In the genomic region with DNA sequence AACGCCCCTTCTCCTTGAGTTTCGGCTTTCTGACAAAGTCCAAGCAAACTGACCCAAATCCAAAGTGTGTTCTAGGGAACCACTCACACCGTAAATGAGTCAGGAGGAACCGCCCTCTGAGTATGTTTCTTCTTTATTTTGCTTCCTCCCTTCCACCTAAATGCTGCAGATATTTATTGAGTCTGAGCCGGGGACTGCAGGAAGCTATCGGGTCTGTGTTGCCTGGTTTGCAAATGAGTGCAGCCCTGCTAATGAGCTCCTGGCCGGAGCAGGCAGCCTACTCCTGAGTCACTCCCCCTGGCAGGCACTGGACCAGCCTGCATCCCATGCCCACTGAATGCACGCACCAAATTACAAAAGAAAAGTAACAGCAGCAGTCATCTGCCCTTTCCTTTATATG, we compare ENCODE assay signal across 12 cellular contexts.
DNase-seq lines count a peak whose midpoint lies in the region; ATAC-seq and TF ChIP-seq lines count a peak whose summit lies in the region.
"Had no signal": no experiment of that assay in that cellular context is flagged by ENCODE, and none has a peak within 500 bp of the region (broad histone marks: within the 10 kb centered on the region; RNA-seq: fewer than 3 reads in every experiment).

No MANE protein-coding gene starts in this region.

- H3K36me3 ChIP-seq in WERI-Rb-1 = no peaks in the 10 kb centered on the region
- H3K36me3 ChIP-seq in iPS-20b (ENCODE audit: insufficient read depth, low read depth, low read length) = no peaks in the 10 kb centered on the region
- H3K36me3 ChIP-seq: colonic mucosa had no signal

- intact Hi-C loops in sciatic nerve (cut with DNase I) = no loop called here

- H3K36me3 Mint-ChIP-seq in H9 (ENCODE audit: insufficient read depth in 1 of 3, low read depth in 3 of 3) = no peaks in the 10 kb centered on the region; a peak in 2 of 7 replicates
- H3K36me3 Mint-ChIP-seq in activated T-cell treated with anti-CD3 and anti-CD28 coated beads, Interleukin-2, amount 50 U/mL, for 72 hours (ENCODE audit: insufficient read depth in 2 of 2) = no peaks in the 10 kb centered on the region

- H3K4me2 ChIP-seq in H9 (ENCODE audit: insufficient read depth, insufficient read length, low read length) = no peak overlapping the region

- H3K79me2 ChIP-seq in H9 (ENCODE audit: insufficient read depth, low read length) = no peaks in the 10 kb centered on the region; the same call in 1 of the 2 replicates

- no peak overlapping the region for H2BK120ac ChIP-seq in H9 (ENCODE audit: low read depth, low read length, poor library complexity, severe bottlenecking)

- no peak overlapping the region for H3K14ac ChIP-seq in H9 (ENCODE audit: insufficient read depth, low read length)

- H3T11ph ChIP-seq in H9 (ENCODE audit: low read length) = no peak overlapping the region

- no peaks in the 10 kb centered on the region for H4K20me1 ChIP-seq in H9 (ENCODE audit: control insufficient read depth, insufficient read depth, insufficient read length)

- no peak overlapping the region for H2BK5ac ChIP-seq in H9 (ENCODE audit: insufficient read length, low read length)

- no peak overlapping the region for H3K4ac ChIP-seq in H9 (ENCODE audit: low read depth, low read length)

- H3K4me1 Mint-ChIP-seq in H9 = peaks cover 53% of the 10 kb centered on the region in 2 experiments
- H3K4me1 Mint-ChIP-seq in activated T-cell treated with anti-CD3 and anti-CD28 coated beads, Interleukin-2, amount 50 U/mL, for 72 hours (ENCODE audit: low read depth) = no peaks in the 10 kb centered on the region

- H3K56ac ChIP-seq in H9 (ENCODE audit: insufficient read length, low read depth, low read length) = no peak overlapping the region

- DNase-seq in H9 (peak; percentile 55), WERI-Rb-1 (peak; percentile 3), sciatic nerve (ENCODE audit: low spot score) (no peak), NCI-H1048 (lab: John Stamatoyannopoulos, UW) (no peak), foreskin melanocyte (no peak), SHP77 treated with DMSO at 0.1 percent for 48 hours (lab: John Stamatoyannopoulos, UW) (no peak)
- DNase-seq in activated T-cell treated with anti-CD3 and anti-CD28 coated beads, Interleukin-2, amount 50 U/mL, for 72 hours = no peak
- DNase-seq: DMS53, NCI-H2171 had no signal

- no peaks in the 10 kb centered on the region for H3K27me3 Mint-ChIP-seq in H9 (ENCODE audit: low read depth)
- peaks cover 8% of the 10 kb centered on the region for H3K27me3 Mint-ChIP-seq in activated T-cell treated with anti-CD3 and anti-CD28 coated beads, Interleukin-2, amount 50 U/mL, for 72 hours (ENCODE audit: low read depth)

- TF ChIP-seq CTCF in H9 (conservative IDR thresholded peaks at IDR 0.05) (no peak), WERI-Rb-1 (IDR thresholded peaks at IDR 0.05; ENCODE audit: low read depth, low read length) (no peak)

- H2BK15ac ChIP-seq in H9 (ENCODE audit: low read depth, low read length) = no peak overlapping the region

- no peak overlapping the region for H3K27ac ChIP-seq in H9 (ENCODE audit: insufficient read length, low read depth, low read length)
- no peak overlapping the region for H3K27ac ChIP-seq in WERI-Rb-1
- H3K27ac ChIP-seq in iPS-20b (ENCODE audit: low read length) = no peak overlapping the region

- WGBS in H9 (ENCODE audit: extremely low coverage, insufficient read length, low lambda C conversion rate) = no CpG with 5 or more reads among the region's 8 CpGs

- H3K23ac ChIP-seq in H9 (ENCODE audit: insufficient read length, low read depth, low read length) = no peak overlapping the region

- H3K4me3 ChIP-seq in WERI-Rb-1 (ENCODE audit: low read depth, low read length) = no peak overlapping the region
- no peak overlapping the region for H3K4me3 ChIP-seq in iPS-20b (ENCODE audit: low read length)
- H3K4me3 ChIP-seq: colonic mucosa, skin epidermis had no signal

- no peak overlapping the region for H4K8ac ChIP-seq in H9 (replicated peaks; ENCODE audit: insufficient read length, low read depth, low read length)

- peak overlapping the region in 1 of 3 experiments; percentile 47; a peak in 2 of 7 replicates for H3K27ac Mint-ChIP-seq in H9
- H3K27ac Mint-ChIP-seq in activated T-cell treated with anti-CD3 and anti-CD28 coated beads, Interleukin-2, amount 50 U/mL, for 72 hours = no peak overlapping the region

- no peak overlapping the region for H4K5ac ChIP-seq in H9 (ENCODE audit: insufficient read length, low read depth, low read length)

- no peak overlapping the region for H3K18ac ChIP-seq in H9 (ENCODE audit: insufficient read length, low read depth, low read length)

- H3K4me1 ChIP-seq in H9 (ENCODE audit: insufficient read depth, low read length) (peaks cover 10% of the 10 kb centered on the region; the same call in 1 of the 2 replicates), iPS-20b (ENCODE audit: insufficient read depth, low read length) (peaks cover 38% of the 10 kb centered on the region)
- H3K4me1 ChIP-seq: colonic mucosa had no signal

- ATAC-seq in sciatic nerve = peak; percentile 46
- ATAC-seq in activated T-cell treated with anti-CD3 and anti-CD28 coated beads, Interleukin-2, amount 50 U/mL, for 72 hours (replicated peaks in 1 of 2) = no peak

- H3K79me1 ChIP-seq in H9 (ENCODE audit: insufficient read depth, low read depth, low read length, poor library complexity, severe bottlenecking) = no peaks in the 10 kb centered on the region

- no peaks in the 10 kb centered on the region for H3K9me3 Mint-ChIP-seq in H9
- no peaks in the 10 kb centered on the region for H3K9me3 Mint-ChIP-seq in activated T-cell treated with anti-CD3 and anti-CD28 coated beads, Interleukin-2, amount 50 U/mL, for 72 hours

- no peak overlapping the region for H2BK20ac ChIP-seq in H9 (ENCODE audit: low read depth, low read length, poor library complexity, severe bottlenecking)

- H2AK5ac ChIP-seq in H9 (ENCODE audit: insufficient read length, low read length) = no peak overlapping the region

- no peak overlapping the region for H2AFZ ChIP-seq in H9 (ENCODE audit: low read length)

- H3K9ac ChIP-seq in H9 (ENCODE audit: extremely low read depth, insufficient read length, low read length) (no peak overlapping the region), iPS-20b (ENCODE audit: low read depth, low read length) (peak overlapping the region; percentile 7; the same call in 1 of the 2 replicates)

- no peaks in the 10 kb centered on the region for H3K9me3 ChIP-seq in H9 (ENCODE audit: control insufficient read depth, low read depth, low read length)
- no peaks in the 10 kb centered on the region for H3K9me3 ChIP-seq in WERI-Rb-1 (ENCODE audit: severe bottlenecking)
- no peaks in the 10 kb centered on the region for H3K9me3 ChIP-seq in iPS-20b (ENCODE audit: insufficient read depth, low read depth, low read length)
- H3K9me3 ChIP-seq: colonic mucosa had no signal

- H3K27me3 ChIP-seq in H9 (ENCODE audit: insufficient read depth, low read length) (no peaks in the 10 kb centered on the region), WERI-Rb-1 (ENCODE audit: insufficient read depth, low read depth, severe bottlenecking) (no peaks in the 10 kb centered on the region), iPS-20b (ENCODE audit: insufficient read depth, low read length) (no peaks in the 10 kb centered on the region)
- H3K27me3 ChIP-seq: colonic mucosa had no signal

- no peaks in the 10 kb centered on the region for H3K23me2 ChIP-seq in H9 (ENCODE audit: insufficient read length, low read depth, low read length, poor library complexity, severe bottlenecking)

- H3K4me3 Mint-ChIP-seq in H9 = no peak overlapping the region
- H3K4me3 Mint-ChIP-seq in activated T-cell treated with anti-CD3 and anti-CD28 coated beads, Interleukin-2, amount 50 U/mL, for 72 hours = no peak overlapping the region

- no peak overlapping the region for H4K91ac ChIP-seq in H9 (ENCODE audit: insufficient read length, low read depth, low read length)

- H2BK12ac ChIP-seq in H9 (ENCODE audit: insufficient read length, low read depth, low read length) = no peak overlapping the region

Comparison
In these comparisons a context has a peak if more than half of its experiments do, and no peak if none do; other contexts are left out.
1. DNase-seq: peak in H9 (single experiment) and WERI-Rb-1 (single experiment); none in sciatic nerve (single experiment), activated T-cell treated with anti-CD3 and anti-CD28 coated beads, Interleukin-2, amount 50 U/mL, for 72 hours (0 of 2), NCI-H1048 (single experiment), foreskin melanocyte (single experiment) and SHP77 treated with DMSO at 0.1 percent for 48 hours (single experiment).